Comparison of ENCODE assay signal across 8 cellular contexts in genomic region chr17:17751489-17751995, GRCh38.
DNase-seq lines count a peak whose midpoint lies in the region; ATAC-seq and TF ChIP-seq lines count a peak whose summit lies in the region.

No MANE protein-coding gene starts in this region.

- H3K4me3 ChIP-seq in NT2/D1 (ENCODE audit: insufficient read length, low read depth) (no peak overlapping the region), adrenal gland (peak overlapping the region in 2 of 4 donors; percentile 16 to 33), mesenchymal stem cell (ENCODE audit: insufficient read depth in 1 of 2, low read depth in 1 of 2, low read length in 2 of 2) (peak overlapping the region in 1 of 2 experiments; percentile 78), aorta (ENCODE audit: low read length in 2 of 2) (peak overlapping the region; percentile 35 to 44)

- H3K79me1 ChIP-seq in mesenchymal stem cell (replicated peaks; ENCODE audit: low read length, poor library complexity, severe bottlenecking) = peaks cover 49% of the 10 kb centered on the region

- peak overlapping the region; percentile 36 to 86 (median 68) for H3K27ac ChIP-seq in adrenal gland
- no peak overlapping the region for H3K27ac ChIP-seq in mesenchymal stem cell (ENCODE audit: low read length, poor library complexity, severe bottlenecking)
- H3K27ac ChIP-seq in aorta (ENCODE audit: low read depth in 1 of 2, low read length in 2 of 2) = peak overlapping the region in 1 of 2 donors; percentile 17

- ATAC-seq in aorta (ENCODE audit: low FRiP score) = no peak
- no peak for ATAC-seq in GM18873 (IDR thresholded peaks at IDR 0.05; ENCODE audit: low FRiP score, unreplicated experiment)

- no peak overlapping the region for H3K14ac ChIP-seq in mesenchymal stem cell (ENCODE audit: low read length in 2 of 2)

- H2AK5ac ChIP-seq in mesenchymal stem cell (ENCODE audit: low read length, severe bottlenecking) = peak overlapping the region; percentile 69

- peak overlapping the region in 1 of 2 experiments; percentile 15 for H3K4ac ChIP-seq in mesenchymal stem cell (ENCODE audit: low read depth in 1 of 2, low read length in 2 of 2)

- no peak overlapping the region for H2BK15ac ChIP-seq in mesenchymal stem cell (ENCODE audit: low read depth, poor library complexity, severe bottlenecking)

- peak overlapping the region; percentile 81 for H4K91ac ChIP-seq in mesenchymal stem cell (ENCODE audit: low read length)

- H4K8ac ChIP-seq in mesenchymal stem cell (ENCODE audit: low read length) = peak overlapping the region; percentile 67

- DNase-seq in NT2/D1 (ENCODE audit: low read depth, low spot score) = no peak
- peak in 1 of 7 donors; percentile 43 for DNase-seq in adrenal gland
- no peak for DNase-seq in mesenchymal stem cell
- DNase-seq in aorta = no peak
- DNase-seq in anterior cingulate cortex (lab: John Stamatoyannopoulos, UW) = no peak
- no peak for DNase-seq in cerebellar cortex (ENCODE audit: low spot score)

- H3K36me3 ChIP-seq in ES-I3 (ENCODE audit: insufficient read depth, low read length) = no peaks in the 10 kb centered on the region
- H3K36me3 ChIP-seq in NT2/D1 (ENCODE audit: insufficient read depth, insufficient read length, low read length) = no peaks in the 10 kb centered on the region
- no peaks in the 10 kb centered on the region for H3K36me3 ChIP-seq in adrenal gland (replicated peaks in 1 of 2)
- H3K36me3 ChIP-seq in mesenchymal stem cell (ENCODE audit: control insufficient read depth in 1 of 2, insufficient read depth in 2 of 2, low read depth in 1 of 2, low read length in 2 of 2) = peaks cover 0 to 21% of the 10 kb centered on the region in 2 experiments
- H3K36me3 ChIP-seq in aorta (ENCODE audit: control insufficient read depth in 1 of 2, insufficient read depth in 2 of 2, low read length in 1 of 2) = no peaks in the 10 kb centered on the region

- no peak overlapping the region for H3K23ac ChIP-seq in mesenchymal stem cell (ENCODE audit: low read length in 2 of 2)

- H2AFZ ChIP-seq in mesenchymal stem cell (ENCODE audit: low read depth, low read length) = no peak overlapping the region

- no peaks in the 10 kb centered on the region for H3K27me3 ChIP-seq in NT2/D1 (ENCODE audit: insufficient read depth, insufficient read length)
- H3K27me3 ChIP-seq in adrenal gland = no peaks in the 10 kb centered on the region
- H3K27me3 ChIP-seq in mesenchymal stem cell (ENCODE audit: control insufficient read depth in 1 of 2, insufficient read depth in 1 of 2, low read length in 2 of 2) = no peaks in the 10 kb centered on the region
- no peaks in the 10 kb centered on the region for H3K27me3 ChIP-seq in aorta (ENCODE audit: control insufficient read depth in 1 of 2, insufficient read depth in 2 of 2, low read length in 1 of 2)

- H2BK5ac ChIP-seq in mesenchymal stem cell (ENCODE audit: low read depth, low read length, poor library complexity, severe bottlenecking) = no peak overlapping the region

- H3K4me2 ChIP-seq in mesenchymal stem cell (ENCODE audit: low read length, poor library complexity, severe bottlenecking) = peak overlapping the region; percentile 66

- TF ChIP-seq CTCF in adrenal gland (IDR thresholded peaks at IDR 0.05) = no peak

- no peak overlapping the region for H2BK120ac ChIP-seq in mesenchymal stem cell (ENCODE audit: low read depth, low read length)

- intact Hi-C loops in adrenal gland (cut with DNase I) (no loop called here), aorta (cut with DNase I) (loop anchor here in 1 of 2 donors (5.0 kb wide), 1 partner anchor 39 kb away; no protein-coding TSS in a partner anchor)

- TF ChIP-seq POLR2A in adrenal gland (IDR thresholded peaks at IDR 0.05) = no peak

- WGBS in adrenal gland, 4 donors = 28 to 33% (median 33%) methylated on average over 15 of the region's 15 CpGs
- WGBS in mesenchymal stem cell = 79% methylated on average over 13 of the region's 15 CpGs
- 69 to 72% methylated on average over 15 of the region's 15 CpGs for WGBS in aorta, 2 donors

- H3K9me3 ChIP-seq in ES-I3 (ENCODE audit: control insufficient read depth, insufficient read depth, low read length) (0 out of 2 replicates have a peak, but pooled peaks cover 3% of the 10 kb centered on the region), NT2/D1 (ENCODE audit: insufficient read depth, low read length) (no peaks in the 10 kb centered on the region; the same call in 1 of the 2 replicates), adrenal gland (replicated peaks in 1 of 3) (no peaks in the 10 kb centered on the region), mesenchymal stem cell (ENCODE audit: control insufficient read depth, low read length) (no peaks in the 10 kb centered on the region), aorta (ENCODE audit: control insufficient read depth, low read length) (no peaks in the 10 kb centered on the region)

- H3K18ac ChIP-seq in mesenchymal stem cell (ENCODE audit: low read depth in 1 of 2, low read length in 2 of 2) = peak overlapping the region in 1 of 2 experiments; percentile 73

- peak overlapping the region; percentile 39; the same call in 1 of the 2 replicates for H3K9ac ChIP-seq in ES-I3 (ENCODE audit: low read depth, low read length)
- H3K9ac ChIP-seq in NT2/D1 (ENCODE audit: insufficient read length, low read depth) = peak overlapping the region; percentile 61
- H3K9ac ChIP-seq in mesenchymal stem cell (ENCODE audit: low read length) = peak overlapping the region; percentile 89

- peak overlapping the region; percentile 15 to 17 for H2BK12ac ChIP-seq in mesenchymal stem cell (ENCODE audit: low read length in 2 of 2)

- H3K4me1 ChIP-seq in ES-I3 (ENCODE audit: insufficient read depth, low read length) = peaks cover 35% of the 10 kb centered on the region
- H3K4me1 ChIP-seq in NT2/D1 (ENCODE audit: insufficient read depth, insufficient read length) = peaks cover 6% of the 10 kb centered on the region
- H3K4me1 ChIP-seq in adrenal gland (replicated peaks in 1 of 2) = peaks cover 21 to 41% of the 10 kb centered on the region in 2 donors
- peaks cover 30% of the 10 kb centered on the region for H3K4me1 ChIP-seq in mesenchymal stem cell (ENCODE audit: control insufficient read depth, insufficient read depth, low read depth, low read length)
- no peaks in the 10 kb centered on the region for H3K4me1 ChIP-seq in aorta (ENCODE audit: control insufficient read depth in 1 of 2, insufficient read depth in 2 of 2, low read length in 2 of 2)

Comparison
In these comparisons a context has a peak if more than half of its experiments do, and no peak if none do; other contexts are left out.
1. H3K9ac ChIP-seq: peak in every context shown above with its lines; median percentile 89 in mesenchymal stem cell; 61 in NT2/D1; 39 in ES-I3.